Comparison of ENCODE assay signal across 8 cellular contexts in genomic region chr5:43313035-43313853, GRCh38.
DNase-seq lines count a peak whose midpoint lies in the region; ATAC-seq and TF ChIP-seq lines count a peak whose summit lies in the region.

HMGCS1 (minus strand) TSS chr5:43313412; CDS start chr5:43298965, 14,447 bp downstream.

- H3K9me3 Mint-ChIP-seq in activated naive CD4-positive, alpha-beta T cell treated with anti-CD3 and anti-CD28 coated beads, Interleukin-2, amount 50 U/mL, for 24 hours = peaks cover 5% of the 10 kb centered on the region

- peak within 1 kb of the TSS; percentile 96 for H3K27ac Mint-ChIP-seq in activated naive CD4-positive, alpha-beta T cell treated with anti-CD3 and anti-CD28 coated beads, Interleukin-2, amount 50 U/mL, for 24 hours

- H3K4me3 ChIP-seq in GM06990 (replicated peaks; ENCODE audit: low read depth, low read length) = peak within 1 kb of the TSS; percentile 97

- H3K4me3 Mint-ChIP-seq in activated naive CD4-positive, alpha-beta T cell treated with anti-CD3 and anti-CD28 coated beads, Interleukin-2, amount 50 U/mL, for 24 hours = peak within 1 kb of the TSS; percentile 94

- peaks cover 69% of the 10 kb centered on the region for H3K4me1 Mint-ChIP-seq in activated naive CD4-positive, alpha-beta T cell treated with anti-CD3 and anti-CD28 coated beads, Interleukin-2, amount 50 U/mL, for 24 hours

- peaks cover 11% of the 10 kb centered on the region for H3K36me3 Mint-ChIP-seq in activated naive CD4-positive, alpha-beta T cell treated with anti-CD3 and anti-CD28 coated beads, Interleukin-2, amount 50 U/mL, for 24 hours

- H3K27me3 ChIP-seq in GM06990 (replicated peaks; ENCODE audit: control insufficient read depth, insufficient read depth, low read length) = no peaks in the 10 kb centered on the region

- no peaks in the 10 kb centered on the region; the same call in 1 of the 2 replicates for H3K36me3 ChIP-seq in GM06990 (ENCODE audit: control insufficient read depth, insufficient read depth, low read length)

- ATAC-seq in HG02588 (IDR thresholded peaks at IDR 0.05; ENCODE audit: unreplicated experiment) = peak; percentile 93
- ATAC-seq in SK-N-SH treated with all-trans-retinoic acid at 6 μM for 48 hours = peak; percentile 98

- DNase-seq in GM06990 (ENCODE audit: extremely low read depth, insufficient read length) (peak; percentile 99), NCI-H1092 (lab: John Stamatoyannopoulos, UW) (peak; percentile 99), germinal center (ENCODE audit: low spot score) (peak; percentile 99), non-pigmented ciliary epithelial cell (ENCODE audit: low read depth) (peak; percentile 100), superior temporal gyrus (ENCODE audit: extremely low spot score) (peak; percentile 99)

- no peaks in the 10 kb centered on the region for H3K27me3 Mint-ChIP-seq in activated naive CD4-positive, alpha-beta T cell treated with anti-CD3 and anti-CD28 coated beads, Interleukin-2, amount 50 U/mL, for 24 hours

- peak; percentile 6 for TF ChIP-seq CTCF in GM06990 (IDR thresholded peaks at IDR 0.05; ENCODE audit: insufficient read depth, low read length, poor library complexity, severe bottlenecking)

TF ChIP-seq in SK-N-SH treated with all-trans-retinoic acid at 6 μM for 48 hours, 23 proteins besides CTCF, POLR2A, EP300 and RAD21:
- peak; percentile 84 for TF ChIP-seq TSHZ2 (CRISPR knock-in tag; IDR thresholded peaks at IDR 0.05)
- TF ChIP-seq ZC3H10 (CRISPR knock-in tag; IDR thresholded peaks at IDR 0.05) = no peak
- TF ChIP-seq TCF4 (CRISPR knock-in tag; IDR thresholded peaks at IDR 0.05; ENCODE audit: borderline replicate concordance) = no peak
- no peak for TF ChIP-seq ISL1 (CRISPR knock-in tag; IDR thresholded peaks at IDR 0.05)

Comparison
In these comparisons a context has a peak if more than half of its experiments do, and no peak if none do; other contexts are left out.
1. Peak in every context shown above with its lines: DNase-seq, ATAC-seq and H3K4me3 ChIP-seq.